ENCODE assay signal across 9 cellular contexts in genomic region chr5:65037845-65038815, GRCh38.
DNase-seq lines count a peak whose midpoint lies in the region; ATAC-seq, FAIRE-seq and TF ChIP-seq lines count a peak whose summit lies in the region.
"Had no signal": no experiment of that assay in that cellular context is flagged by ENCODE, and none has a peak within 500 bp of the region (broad histone marks: within the 10 kb centered on the region; RNA-seq: fewer than 3 reads in every experiment).

No MANE protein-coding gene starts in this region.

- H3K27me3 ChIP-seq in upper lobe of left lung, result no peaks in the 10 kb centered on the region

- TF ChIP-seq RAD21 in A549 (conservative IDR thresholded peaks at IDR 0.05 in 1 of 2, IDR thresholded peaks at IDR 0.05 in 1 of 2), result peak in 1 of 2 experiments; percentile 29; a peak in 1 of 5 replicates

- peaks cover 2% of the 10 kb centered on the region for H3K36me3 Mint-ChIP-seq in T-helper 17 cell (ENCODE audit: low read depth)

- DNase-seq in A549 (ENCODE audit: low read depth in 1 of 2, low spot score in 1 of 2) (peak; percentile 24 to 62), GM10248 (ENCODE audit: extremely low spot score) (no peak), T-helper 17 cell (no peak), iPS DF 19.7 (ENCODE audit: low read depth, low spot score) (peak; percentile 59), upper lobe of left lung (no peak), GM19240 (ENCODE audit: insufficient read length, low spot score) (no peak), NOMO-1 treated with dmso at 0.1 percent for 144 hours (lab: John Stamatoyannopoulos, UW; ENCODE audit: unreplicated experiment) (no peak)
- DNase-seq in stimulated activated CD4-positive, alpha-beta T cell treated with anti-CD3 and anti-CD28 coated beads, Interleukin-4, amount 100 ng/mL, for 24 hours, result no peak

- ATAC-seq in A549, result peak in 1 of 2 experiments; percentile 46; a peak in 2 of 6 replicates
- ATAC-seq in T-helper 17 cell, result no peak
- peak in 1 of 2 donors; percentile 8 for ATAC-seq in upper lobe of left lung (ENCODE audit: low FRiP score in 2 of 2)

- H3K9me3 ChIP-seq in A549, result no peaks in the 10 kb centered on the region
- H3K9me3 ChIP-seq in T-helper 17 cell (ENCODE audit: control insufficient read depth, low read length, poor library complexity, severe bottlenecking), result no peaks in the 10 kb centered on the region
- no peaks in the 10 kb centered on the region for H3K9me3 ChIP-seq in upper lobe of left lung

- H3K4me2 ChIP-seq in A549, result no peak overlapping the region

- no peak for FAIRE-seq in A549 (lab: Jason Lieb, UNC)

- no peak overlapping the region for H3K27ac ChIP-seq in A549
- peak overlapping the region; percentile 72 to 96 (median 94) for H3K27ac ChIP-seq in upper lobe of left lung
- H3K27ac ChIP-seq: HL-60 had no signal

- peak overlapping the region; percentile 6 for H3K4me3 Mint-ChIP-seq in T-helper 17 cell

- POLR2A ChIA-PET in A549 (lab: Yijun Ruan, JAX), result no interaction called here
- POLR2A ChIA-PET in GM10248 (lab: Yijun Ruan, JAX), result no interaction called here

- TF ChIP-seq POLR2A in A549 (IDR thresholded peaks at IDR 0.05; ENCODE audit: low read length) (no peak), upper lobe of left lung (IDR thresholded peaks at IDR 0.05) (no peak)

- no peaks in the 10 kb centered on the region for H3K36me3 ChIP-seq in upper lobe of left lung

- H3K4me1 ChIP-seq in A549 (peaks cover 9% of the 10 kb centered on the region; the same call in 2 of the 3 replicates), upper lobe of left lung (peaks cover 11 to 34% (median 22%) of the 10 kb centered on the region in 4 donors)

- CTCF ChIA-PET in A549 (lab: Yijun Ruan, JAX), result interaction anchor here (1.3 kb wide), 1 partner anchor 10 kb away, joined by 5 read pairs; no protein-coding TSS in a partner anchor
- CTCF ChIA-PET in GM10248 (lab: Yijun Ruan, JAX), result interaction anchor here (1.0 to 8.1 kb wide), 6 partner anchors 10 to 445 kb away, joined by 3 to 51 read pairs (median 4); no protein-coding TSS in a partner anchor

- no peak for TF ChIP-seq EP300 in A549 (IDR thresholded peaks at IDR 0.05)
- TF ChIP-seq EP300 in upper lobe of left lung (IDR thresholded peaks at IDR 0.05), result no peak

- TF ChIP-seq CTCF in A549 (IDR thresholded peaks at IDR 0.05) (peak; percentile 23; the same call in 1 of the 3 replicates), GM10248 (IDR thresholded peaks at IDR 0.05; ENCODE audit: control extremely low read depth, extremely low read depth, low read depth, missing control alignments) (peak; percentile 26), upper lobe of left lung (IDR thresholded peaks at IDR 0.05) (peak in 2 of 6 experiments; percentile 22 to 25)

- peaks cover 21% of the 10 kb centered on the region for H3K4me1 Mint-ChIP-seq in T-helper 17 cell

- no peak overlapping the region for H3K4me3 ChIP-seq in A549
- H3K4me3 ChIP-seq in upper lobe of left lung, result no peak overlapping the region

- WGBS in A549 (ENCODE audit: missing lambda C conversion rate), result 80% methylated on average over 9 of the region's 9 CpGs
- 66 to 68% methylated on average over 9 of the region's 9 CpGs for WGBS in upper lobe of left lung, 2 donors

- peak overlapping the region; percentile 99 for H3K27ac Mint-ChIP-seq in T-helper 17 cell

- H3K27me3 Mint-ChIP-seq in T-helper 17 cell, result no peaks in the 10 kb centered on the region

TF ChIP-seq in A549, 52 proteins besides CTCF, POLR2A, EP300 and RAD21:
- TF ChIP-seq PHF8 (IDR thresholded peaks at IDR 0.05; ENCODE audit: borderline replicate concordance, low read depth) (no peak), E2F6 (IDR thresholded peaks at IDR 0.05; ENCODE audit: borderline replicate concordance, low read depth) (no peak), TFCP2L1 (CRISPR knock-in tag; IDR thresholded peaks at IDR 0.05) (no peak), RARB (CRISPR knock-in tag; IDR thresholded peaks at IDR 0.05) (no peak), BHLHE40 (IDR thresholded peaks at IDR 0.05; ENCODE audit: low read depth, low read length) (no peak), SREBF2 (IDR thresholded peaks at IDR 0.05) (no peak), REST (IDR thresholded peaks at IDR 0.05) (no peak), USF2 (IDR thresholded peaks at IDR 0.05) (no peak), ATOH8 (CRISPR knock-in tag; IDR thresholded peaks at IDR 0.05; ENCODE audit: low read depth) (no peak), ZFP36 (IDR thresholded peaks at IDR 0.05; ENCODE audit: borderline replicate concordance, partially characterized antibody) (no peak), FOSL2 (IDR thresholded peaks at IDR 0.05) (no peak), FOSL2 (CRISPR knock-in tag; IDR thresholded peaks at IDR 0.05) (no peak)

Comparison
In these comparisons a context has a peak if more than half of its experiments do, and no peak if none do; other contexts are left out.
1. DNase-seq: peak in A549 (2 of 2) and iPS DF 19.7 (single experiment); none in GM10248 (single experiment), T-helper 17 cell (0 of 3), upper lobe of left lung (0 of 2), GM19240 (single experiment), stimulated activated CD4-positive, alpha-beta T cell treated with anti-CD3 and anti-CD28 coated beads, Interleukin-4, amount 100 ng/mL, for 24 hours (single experiment) and NOMO-1 treated with dmso at 0.1 percent for 144 hours (single experiment).
2. H3K27ac ChIP-seq: peak in upper lobe of left lung (4 of 4); none in A549 (0 of 2).